Comparison of ENCODE assay signal across 29 cellular contexts in the genomic region with DNA sequence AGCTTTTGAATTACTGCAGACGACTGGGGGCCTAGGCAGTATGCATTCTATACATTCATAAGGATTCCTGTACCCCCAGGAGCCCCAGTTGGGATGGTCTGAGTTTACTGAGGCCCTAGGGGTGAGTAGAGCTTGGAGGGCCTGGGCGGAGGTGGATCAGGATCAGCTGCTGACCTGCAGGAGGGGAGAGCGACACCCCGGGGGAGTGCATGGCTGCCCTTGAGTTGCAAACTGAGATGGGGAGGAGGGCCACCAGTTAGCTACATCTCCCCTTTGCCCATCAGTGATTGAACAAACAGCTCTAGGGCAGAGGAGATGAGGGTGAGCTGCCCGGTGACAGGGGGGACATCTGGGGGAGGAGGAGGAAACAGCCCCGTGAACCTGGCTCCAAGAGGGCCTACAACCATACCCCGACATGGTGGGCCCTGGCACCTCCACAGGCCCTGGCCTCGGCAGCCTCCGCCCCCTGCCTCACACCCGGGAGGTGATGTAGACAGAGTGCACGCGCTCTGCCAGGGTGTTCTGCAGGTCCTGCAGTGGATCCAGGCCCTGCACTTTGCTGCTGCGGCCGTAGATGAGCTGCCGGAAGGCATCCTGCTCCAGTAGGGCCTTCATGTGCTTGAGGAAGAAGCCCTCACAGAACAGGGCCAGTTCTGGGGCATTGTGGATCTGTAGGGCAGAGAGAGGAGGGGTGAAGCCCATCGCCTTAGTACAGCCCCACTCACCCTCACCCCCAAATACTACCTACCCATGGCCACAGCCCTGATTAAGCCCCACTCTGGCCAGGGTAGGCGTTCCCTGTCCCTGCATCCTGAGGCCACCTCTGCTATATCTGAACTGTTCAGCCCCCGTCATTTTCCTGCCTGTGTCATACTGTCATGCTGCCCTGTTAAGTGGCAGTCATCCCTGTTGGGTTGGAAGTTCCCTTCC. TPM values are rescaled to one million over a fixed set of nuclear protein-coding genes. Genes with fewer than 3 reads are reported as not detected.
DNase-seq lines count a peak whose midpoint lies in the region; ATAC-seq and TF ChIP-seq lines count a peak whose summit lies in the region.
"Had no signal": no experiment of that assay in that cellular context is flagged by ENCODE, and none has a peak within 500 bp of the region (broad histone marks: within the 10 kb centered on the region; RNA-seq: fewer than 3 reads in every experiment).

No MANE protein-coding gene starts in this region.

- H3K27me3 Mint-ChIP-seq in activated naive CD4-positive, alpha-beta T cell treated with anti-CD3 and anti-CD28 coated beads, Interleukin-2, amount 50 U/mL, for 24 hours = no peaks in the 10 kb centered on the region
- H3K27me3 Mint-ChIP-seq in CD4-positive, CD25-positive, alpha-beta regulatory T cell = no peaks in the 10 kb centered on the region
- H3K27me3 Mint-ChIP-seq in activated T-helper 2 cell treated with anti-CD3 and anti-CD28 coated beads, Interferon-gamma antibody, Interleukin-2, Interleukin-4, amounts not matched to agents 10 μg/mL and 5 μg/mL and 100 μg/mL, durations not matched to agents 14 hours and 24 hours and 36 hours (ENCODE audit: low read depth) = no peaks in the 10 kb centered on the region
- H3K27me3 Mint-ChIP-seq in neural progenitor cell (ENCODE audit: insufficient read depth, low read depth) = no peaks in the 10 kb centered on the region
- no peaks in the 10 kb centered on the region for H3K27me3 Mint-ChIP-seq in activated CD4-positive, alpha-beta T cell treated with anti-CD3 and anti-CD28 coated beads for 36 hours
- H3K27me3 Mint-ChIP-seq: activated CD4-positive, alpha-beta memory T cell treated with anti-CD3 and anti-CD28 coated beads for 36 hours had no signal

- H3K4me3 Mint-ChIP-seq in activated naive CD4-positive, alpha-beta T cell treated with anti-CD3 and anti-CD28 coated beads, Interleukin-2, amount 50 U/mL, for 24 hours = no peak overlapping the region
- H3K4me3 Mint-ChIP-seq in CD4-positive, CD25-positive, alpha-beta regulatory T cell = peak overlapping the region in 1 of 4 donors; percentile 38
- H3K4me3 Mint-ChIP-seq in activated T-helper 2 cell treated with anti-CD3 and anti-CD28 coated beads, Interferon-gamma antibody, Interleukin-2, Interleukin-4, amounts not matched to agents 10 μg/mL and 5 μg/mL and 100 μg/mL, durations not matched to agents 14 hours and 24 hours and 36 hours (ENCODE audit: low read depth) = no peak overlapping the region
- H3K4me3 Mint-ChIP-seq in neural progenitor cell = no peak overlapping the region
- H3K4me3 Mint-ChIP-seq in activated CD4-positive, alpha-beta T cell treated with anti-CD3 and anti-CD28 coated beads for 36 hours = no peak overlapping the region
- H3K4me3 Mint-ChIP-seq: activated CD4-positive, alpha-beta memory T cell treated with anti-CD3 and anti-CD28 coated beads for 36 hours had no signal

- no peaks in the 10 kb centered on the region for H3K4me1 Mint-ChIP-seq in activated naive CD4-positive, alpha-beta T cell treated with anti-CD3 and anti-CD28 coated beads, Interleukin-2, amount 50 U/mL, for 24 hours
- peaks cover 0 to 7% (median 2%) of the 10 kb centered on the region in 4 donors for H3K4me1 Mint-ChIP-seq in CD4-positive, CD25-positive, alpha-beta regulatory T cell
- H3K4me1 Mint-ChIP-seq in activated T-helper 2 cell treated with anti-CD3 and anti-CD28 coated beads, Interferon-gamma antibody, Interleukin-2, Interleukin-4, amounts not matched to agents 10 μg/mL and 5 μg/mL and 100 μg/mL, durations not matched to agents 14 hours and 24 hours and 36 hours (ENCODE audit: low read depth) = no peaks in the 10 kb centered on the region
- peaks cover 20% of the 10 kb centered on the region for H3K4me1 Mint-ChIP-seq in neural progenitor cell
- H3K4me1 Mint-ChIP-seq in activated CD4-positive, alpha-beta T cell treated with anti-CD3 and anti-CD28 coated beads for 36 hours = peaks cover 2% of the 10 kb centered on the region

- no peaks in the 10 kb centered on the region for H3K36me3 Mint-ChIP-seq in activated naive CD4-positive, alpha-beta T cell treated with anti-CD3 and anti-CD28 coated beads, Interleukin-2, amount 50 U/mL, for 24 hours
- peaks cover 5% of the 10 kb centered on the region for H3K36me3 Mint-ChIP-seq in CD4-positive, CD25-positive, alpha-beta regulatory T cell
- peaks cover 57% of the 10 kb centered on the region for H3K36me3 Mint-ChIP-seq in activated T-helper 2 cell treated with anti-CD3 and anti-CD28 coated beads, Interferon-gamma antibody, Interleukin-2, Interleukin-4, amounts not matched to agents 10 μg/mL and 5 μg/mL and 100 μg/mL, durations not matched to agents 14 hours and 24 hours and 36 hours (ENCODE audit: low read depth)
- peaks cover 10% of the 10 kb centered on the region for H3K36me3 Mint-ChIP-seq in neural progenitor cell
- H3K36me3 Mint-ChIP-seq in activated CD4-positive, alpha-beta T cell treated with anti-CD3 and anti-CD28 coated beads for 36 hours (ENCODE audit: low read depth) = peaks cover 23% of the 10 kb centered on the region

- CTCF ChIA-PET in activated CD4-positive, alpha-beta T cell treated with anti-CD3 and anti-CD28 coated beads for 36 hours (lab: Charles Lee) = interaction anchor here (0.6 to 0.9 kb wide), 2 partner anchors 18 to 360 kb away, joined by 3 to 4 read pairs; no protein-coding TSS in a partner anchor

- H3K27ac ChIP-seq in CD4-positive, CD25-positive, alpha-beta regulatory T cell (ENCODE audit: insufficient read depth, low read length, poor library complexity, severe bottlenecking) = no peak overlapping the region
- H3K27ac ChIP-seq in neural progenitor cell = no peak overlapping the region
- H3K27ac ChIP-seq: A549, adrenal gland, body of pancreas, dorsolateral prefrontal cortex, prostate gland, transverse colon had no signal

- H3K9me3 Mint-ChIP-seq in activated naive CD4-positive, alpha-beta T cell treated with anti-CD3 and anti-CD28 coated beads, Interleukin-2, amount 50 U/mL, for 24 hours = no peaks in the 10 kb centered on the region
- H3K9me3 Mint-ChIP-seq in CD4-positive, CD25-positive, alpha-beta regulatory T cell = no peaks in the 10 kb centered on the region
- H3K9me3 Mint-ChIP-seq in activated T-helper 2 cell treated with anti-CD3 and anti-CD28 coated beads, Interferon-gamma antibody, Interleukin-2, Interleukin-4, amounts not matched to agents 10 μg/mL and 5 μg/mL and 100 μg/mL, durations not matched to agents 14 hours and 24 hours and 36 hours = no peaks in the 10 kb centered on the region
- no peaks in the 10 kb centered on the region for H3K9me3 Mint-ChIP-seq in neural progenitor cell
- H3K9me3 Mint-ChIP-seq in activated CD4-positive, alpha-beta T cell treated with anti-CD3 and anti-CD28 coated beads for 36 hours (ENCODE audit: low read depth) = no peaks in the 10 kb centered on the region
- H3K9me3 Mint-ChIP-seq: activated CD4-positive, alpha-beta memory T cell treated with anti-CD3 and anti-CD28 coated beads for 36 hours had no signal

- no peak for DNase-seq in activated naive CD4-positive, alpha-beta T cell (lab: John Stamatoyannopoulos, UW)
- DNase-seq in CD4-positive, CD25-positive, alpha-beta regulatory T cell = no peak
- no peak for DNase-seq in activated T-helper 2 cell treated with anti-CD3 and anti-CD28 coated beads, Interferon-gamma antibody, Interleukin-2, Interleukin-4, amounts not matched to agents 10 μg/mL and 5 μg/mL and 100 μg/mL, durations not matched to agents 14 hours and 24 hours and 36 hours (ENCODE audit: low spot score)
- DNase-seq in neural progenitor cell (ENCODE audit: low spot score) (no peak), GDM1 (lab: John Stamatoyannopoulos, UW) (no peak), NCI-H774 (lab: John Stamatoyannopoulos, UW) (no peak)
- no peak for DNase-seq in activated CD4-positive, alpha-beta T cell treated with anti-CD3 and anti-CD28 coated beads for 36 hours
- DNase-seq: activated CD4-positive, alpha-beta memory T cell treated with anti-CD3 and anti-CD28 coated beads for 36 hours; activated CD8-positive, alpha-beta memory T cell treated with anti-CD3 and anti-CD28 coated beads, Interleukin-2, amount 50 U/mL, for 48 hours; activated gamma-delta T cell; adrenal gland; body of pancreas; dorsolateral prefrontal cortex; foreskin melanocyte; heart left ventricle; left ventricle myocardium superior; NCI-H446 treated with DMSO at 0.1 percent for 48 hours; nucleus accumbens; RPMI8226; stimulated activated CD4-positive, alpha-beta T cell treated with anti-CD3 and anti-CD28 coated beads, Interleukin-12 subunit alpha, Interleukin-12 subunit beta, amount 100 ng/mL, for 4 hours; stimulated activated CD4-positive, alpha-beta T cell treated with anti-CD3 and anti-CD28 coated beads, Interleukin-2, amount 100 ng/mL, for 48 hours; T-helper 1 cell; transverse colon had no signal

- TF ChIP-seq CTCF in neural progenitor cell (IDR thresholded peaks at IDR 0.05) = no peak

- H3K4me2 ChIP-seq in neural progenitor cell = no peak overlapping the region
- H3K4me2 ChIP-seq: A549 had no signal

- H3K4me3 ChIP-seq in CD4-positive, CD25-positive, alpha-beta regulatory T cell (ENCODE audit: low read depth, low read length) = no peak overlapping the region
- H3K4me3 ChIP-seq in neural progenitor cell = no peak overlapping the region
- H3K4me3 ChIP-seq: A549, adrenal gland, body of pancreas, dorsolateral prefrontal cortex, heart left ventricle, prostate gland, transverse colon had no signal

- H3K27me3 ChIP-seq in CD4-positive, CD25-positive, alpha-beta regulatory T cell (ENCODE audit: control insufficient read depth, insufficient read depth, low read length) = no peaks in the 10 kb centered on the region
- no peaks in the 10 kb centered on the region for H3K27me3 ChIP-seq in neural progenitor cell
- H3K27me3 ChIP-seq: adrenal gland, body of pancreas, dorsolateral prefrontal cortex, heart left ventricle, transverse colon had no signal

- no peaks in the 10 kb centered on the region for H3K4me1 ChIP-seq in CD4-positive, CD25-positive, alpha-beta regulatory T cell (ENCODE audit: control insufficient read depth, insufficient read depth, low read length, poor library complexity, severe bottlenecking)
- H3K4me1 ChIP-seq in neural progenitor cell = no peaks in the 10 kb centered on the region
- H3K4me1 ChIP-seq: A549, body of pancreas had no signal

- H3K79me2 ChIP-seq in neural progenitor cell (ENCODE audit: low read depth) = no peaks in the 10 kb centered on the region

- intact Hi-C loops in activated T-helper 2 cell treated with anti-CD3 and anti-CD28 coated beads, Interferon-gamma antibody, Interleukin-2, Interleukin-4, amounts not matched to agents 10 μg/mL and 5 μg/mL and 100 μg/mL, durations not matched to agents 14 hours and 24 hours and 36 hours (cut with micrococcal nuclease) = no loop called here
- intact Hi-C loops in activated CD4-positive, alpha-beta T cell treated with anti-CD3 and anti-CD28 coated beads for 36 hours (cut with DNase I, micrococcal nuclease) = no loop called here

- peaks cover 17% of the 10 kb centered on the region for H3K36me3 ChIP-seq in CD4-positive, CD25-positive, alpha-beta regulatory T cell (ENCODE audit: control insufficient read depth, insufficient read depth, low read length)
- no peaks in the 10 kb centered on the region for H3K36me3 ChIP-seq in neural progenitor cell
- H3K36me3 ChIP-seq: prostate gland had no signal

- POLR2A ChIA-PET in activated CD4-positive, alpha-beta T cell treated with anti-CD3 and anti-CD28 coated beads for 36 hours (lab: Charles Lee) = interaction anchor here (0.6 kb wide), 1 partner anchor 157 kb away, joined by 5 read pairs; no protein-coding TSS in a partner anchor

- no peak for ATAC-seq in CD4-positive, CD25-positive, alpha-beta regulatory T cell (ENCODE audit: low read depth in 2 of 2)
- no peak for ATAC-seq in activated CD4-positive, alpha-beta T cell treated with anti-CD3 and anti-CD28 coated beads for 36 hours
- ATAC-seq: A549; activated CD4-positive, CD25-positive, alpha-beta regulatory T cell treated with anti-CD3 and anti-CD28 coated beads, Interleukin-2, amount 50 U/mL, for 24 hours; body of pancreas; HCT116; left ventricle myocardium superior; sciatic nerve had no signal

- H3K9ac ChIP-seq in neural progenitor cell = no peak overlapping the region

- no peaks in the 10 kb centered on the region for H4K20me1 ChIP-seq in neural progenitor cell (ENCODE audit: low read depth)

- H3K27ac Mint-ChIP-seq in activated naive CD4-positive, alpha-beta T cell treated with anti-CD3 and anti-CD28 coated beads, Interleukin-2, amount 50 U/mL, for 24 hours = peak overlapping the region; percentile 23
- peak overlapping the region; percentile 34 to 84 (median 71) for H3K27ac Mint-ChIP-seq in CD4-positive, CD25-positive, alpha-beta regulatory T cell
- H3K27ac Mint-ChIP-seq in activated T-helper 2 cell treated with anti-CD3 and anti-CD28 coated beads, Interferon-gamma antibody, Interleukin-2, Interleukin-4, amounts not matched to agents 10 μg/mL and 5 μg/mL and 100 μg/mL, durations not matched to agents 14 hours and 24 hours and 36 hours = peak overlapping the region; percentile 46
- peak overlapping the region; percentile 65 for H3K27ac Mint-ChIP-seq in neural progenitor cell
- H3K27ac Mint-ChIP-seq in activated CD4-positive, alpha-beta T cell treated with anti-CD3 and anti-CD28 coated beads for 36 hours = no peak overlapping the region

- H3K9me3 ChIP-seq in CD4-positive, CD25-positive, alpha-beta regulatory T cell (ENCODE audit: control insufficient read depth in 2 of 2, low read length in 2 of 2) = no peaks in the 10 kb centered on the region
- no peaks in the 10 kb centered on the region for H3K9me3 ChIP-seq in neural progenitor cell (ENCODE audit: low read depth)
- H3K9me3 ChIP-seq: A549, adrenal gland, body of pancreas, heart left ventricle, prostate gland, transverse colon had no signal

- H3F3A ChIP-seq in neural progenitor cell (ENCODE audit: low read depth) = no peaks in the 10 kb centered on the region

- no peak overlapping the region for H2AFZ ChIP-seq in neural progenitor cell (replicated peaks)

RNA-seq across cellular contexts. Expression of a gene that starts 46.8 kb away (rescaled TPM):
- 48.8 TPM for total RNA-seq in CD4-positive, CD25-positive, alpha-beta regulatory T cell
- 10 to 100 TPM; 24.8 to 42.2 (median 32.3) TPM for polyA plus RNA-seq in CD4-positive, CD25-positive, alpha-beta regulatory T cell
- 124 and 125 TPM in 2 replicates for total RNA-seq in activated T-helper 2 cell treated with anti-CD3 and anti-CD28 coated beads, Interferon-gamma antibody, Interleukin-2, Interleukin-4, amounts not matched to agents 10 μg/mL and 5 μg/mL and 100 μg/mL, durations not matched to agents 14 hours and 24 hours and 36 hours
- 42.9 and 44.6 TPM in 2 replicates for total RNA-seq in neural progenitor cell (ENCODE audit: low replicate concordance)
- 100 to 1,000 TPM; 142 to 147 TPM for total RNA-seq in activated CD4-positive, alpha-beta T cell treated with anti-CD3 and anti-CD28 coated beads for 36 hours
